Comparison of ENCODE assay signal across 9 cellular contexts in the genomic region with DNA sequence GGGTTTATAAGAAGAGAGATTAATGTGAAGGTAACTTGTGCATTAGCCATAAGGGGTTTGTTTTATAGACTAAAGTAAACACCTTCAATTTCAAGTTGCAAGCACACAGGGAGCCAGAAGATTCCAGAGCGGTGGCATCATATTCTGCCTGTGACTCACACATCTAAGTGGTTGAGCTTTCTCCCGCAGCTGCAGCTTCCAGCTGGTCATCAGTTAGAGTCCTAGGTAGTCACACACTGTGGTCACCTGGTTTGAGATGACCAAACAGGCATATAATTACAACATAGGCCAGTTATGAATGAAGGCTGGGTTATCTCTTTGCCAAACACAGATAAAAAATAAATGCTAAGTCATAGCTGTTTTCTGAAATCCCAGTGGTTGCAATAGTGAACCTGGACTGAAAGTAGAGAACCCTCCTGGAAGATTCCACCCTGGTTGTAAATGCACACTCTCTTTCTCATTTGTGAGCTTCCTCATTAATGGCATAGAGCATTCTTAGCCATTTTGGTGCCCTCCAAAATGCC.
DNase-seq lines count a peak whose midpoint lies in the region; ATAC-seq, FAIRE-seq and TF ChIP-seq lines count a peak whose summit lies in the region.
"Had no signal": no experiment of that assay in that cellular context is flagged by ENCODE, and none has a peak within 500 bp of the region (broad histone marks: within the 10 kb centered on the region; RNA-seq: fewer than 3 reads in every experiment).

No MANE protein-coding gene starts in this region.

- peaks cover 15% of the 10 kb centered on the region for H3K4me1 Mint-ChIP-seq in activated T-helper 2 cell treated with anti-CD3 and anti-CD28 coated beads, Interferon-gamma antibody, Interleukin-2, Interleukin-4, amounts not matched to agents 10 μg/mL and 5 μg/mL and 100 μg/mL, durations not matched to agents 14 hours and 24 hours and 36 hours (ENCODE audit: low read depth)
- H3K4me1 Mint-ChIP-seq in CD14-positive monocyte, result peaks cover 23% of the 10 kb centered on the region

- H3K4me3 Mint-ChIP-seq in activated T-helper 2 cell treated with anti-CD3 and anti-CD28 coated beads, Interferon-gamma antibody, Interleukin-2, Interleukin-4, amounts not matched to agents 10 μg/mL and 5 μg/mL and 100 μg/mL, durations not matched to agents 14 hours and 24 hours and 36 hours (ENCODE audit: low read depth), result no peak overlapping the region
- no peak overlapping the region for H3K4me3 Mint-ChIP-seq in CD14-positive monocyte

- H2BK12ac ChIP-seq in mesenchymal stem cell (ENCODE audit: low read length in 2 of 2), result no peak overlapping the region

- no peak overlapping the region for H2BK120ac ChIP-seq in mesenchymal stem cell (ENCODE audit: low read depth, low read length)

- H3K27ac Mint-ChIP-seq in activated T-helper 2 cell treated with anti-CD3 and anti-CD28 coated beads, Interferon-gamma antibody, Interleukin-2, Interleukin-4, amounts not matched to agents 10 μg/mL and 5 μg/mL and 100 μg/mL, durations not matched to agents 14 hours and 24 hours and 36 hours, result no peak overlapping the region
- no peak overlapping the region for H3K27ac Mint-ChIP-seq in CD14-positive monocyte

- no peak overlapping the region for H3K18ac ChIP-seq in mesenchymal stem cell (ENCODE audit: low read depth in 1 of 2, low read length in 2 of 2)

- H2AFZ ChIP-seq in mammary epithelial cell (ENCODE audit: low read depth, low read length) (no peak overlapping the region), mesenchymal stem cell (ENCODE audit: low read depth, low read length) (no peak overlapping the region)

- H3K27me3 Mint-ChIP-seq in activated T-helper 2 cell treated with anti-CD3 and anti-CD28 coated beads, Interferon-gamma antibody, Interleukin-2, Interleukin-4, amounts not matched to agents 10 μg/mL and 5 μg/mL and 100 μg/mL, durations not matched to agents 14 hours and 24 hours and 36 hours (ENCODE audit: low read depth), result no peaks in the 10 kb centered on the region
- peaks cover 0 to 2% (median 0%) of the 10 kb centered on the region in 3 donors for H3K27me3 Mint-ChIP-seq in CD14-positive monocyte (ENCODE audit: low read depth in 3 of 3)

- H3K27me3 ChIP-seq in mammary epithelial cell (ENCODE audit: insufficient read depth, low read length), result no peaks in the 10 kb centered on the region
- H3K27me3 ChIP-seq in mesenchymal stem cell (ENCODE audit: control insufficient read depth in 1 of 2, insufficient read depth in 1 of 2, low read length in 2 of 2), result no peaks in the 10 kb centered on the region

- H4K20me1 ChIP-seq in mammary epithelial cell (ENCODE audit: insufficient read depth, low read length), result no peaks in the 10 kb centered on the region

- WGBS in mammary epithelial cell (ENCODE audit: low coverage, missing lambda C conversion rate), result 0% methylated on average over 2 of the region's 2 CpGs
- WGBS in mesenchymal stem cell, result 0% methylated on average over 2 of the region's 2 CpGs

- no peak for FAIRE-seq in GM12892 (lab: Jason Lieb, UNC)
- FAIRE-seq: GM12878 had no signal

- no peak overlapping the region for H3K4ac ChIP-seq in mesenchymal stem cell (ENCODE audit: low read depth in 1 of 2, low read length in 2 of 2)

- CTCF ChIA-PET in mammary epithelial cell (lab: Charles Lee; ENCODE audit: low non-redundant PET), result no interaction called here

- no peak for TF ChIP-seq POLR2A in GM12892 (IDR thresholded peaks at IDR 0.05; ENCODE audit: low read depth, low read length)

- no peaks in the 10 kb centered on the region for H3K9me3 Mint-ChIP-seq in activated T-helper 2 cell treated with anti-CD3 and anti-CD28 coated beads, Interferon-gamma antibody, Interleukin-2, Interleukin-4, amounts not matched to agents 10 μg/mL and 5 μg/mL and 100 μg/mL, durations not matched to agents 14 hours and 24 hours and 36 hours
- H3K9me3 Mint-ChIP-seq in CD14-positive monocyte, result peaks cover 0 to 2% (median 0%) of the 10 kb centered on the region in 7 donors

- H3K4me2 ChIP-seq in mammary epithelial cell (ENCODE audit: insufficient read depth, low read depth, low read length) (peak overlapping the region; percentile 59), mesenchymal stem cell (ENCODE audit: low read length, poor library complexity, severe bottlenecking) (no peak overlapping the region)

- no peak for TF ChIP-seq CTCF in mammary epithelial cell (conservative IDR thresholded peaks at IDR 0.05 in 1 of 2, IDR thresholded peaks at IDR 0.05 in 1 of 2; ENCODE audit: extremely low read depth in 1 of 2, insufficient read depth in 1 of 2, low read depth in 1 of 2, low read length in 2 of 2)
- no peak for TF ChIP-seq CTCF in CD14-positive monocyte (IDR thresholded peaks at IDR 0.05)

- no peak overlapping the region for H4K91ac ChIP-seq in mesenchymal stem cell (ENCODE audit: low read length)

- no peak overlapping the region for H2BK15ac ChIP-seq in mesenchymal stem cell (ENCODE audit: low read depth, poor library complexity, severe bottlenecking)

- peaks cover 13% of the 10 kb centered on the region for H3K4me1 ChIP-seq in mammary epithelial cell (ENCODE audit: insufficient read depth, low read length)
- peaks cover 11% of the 10 kb centered on the region for H3K4me1 ChIP-seq in mesenchymal stem cell (ENCODE audit: control insufficient read depth, insufficient read depth, low read depth, low read length)

- H3K9me3 ChIP-seq in mammary epithelial cell (replicated peaks; ENCODE audit: insufficient read depth, low read length) (no peaks in the 10 kb centered on the region), mesenchymal stem cell (ENCODE audit: control insufficient read depth, low read length) (no peaks in the 10 kb centered on the region)

- dilution Hi-C loops in mammary epithelial cell (cut with HindIII; ENCODE audit: low sequenced_read_pairs), result no loop called here

- peak overlapping the region; percentile 78 for H2BK5ac ChIP-seq in mesenchymal stem cell (ENCODE audit: low read depth, low read length, poor library complexity, severe bottlenecking)

- no peak overlapping the region for H3K23ac ChIP-seq in mesenchymal stem cell (ENCODE audit: low read length in 2 of 2)

- H3K4me3 ChIP-seq in mammary epithelial cell (replicated peaks in 1 of 3; ENCODE audit: insufficient read depth in 1 of 3, low read depth in 2 of 3, low read length in 3 of 3) (no peak overlapping the region), mesenchymal stem cell (ENCODE audit: insufficient read depth in 1 of 2, low read depth in 1 of 2, low read length in 2 of 2) (no peak overlapping the region)
- H3K4me3 ChIP-seq: GM12878 had no signal

- intact Hi-C loops in mammary epithelial cell (cut with micrococcal nuclease) (no loop called here), CD14-positive monocyte (cut with micrococcal nuclease) (no loop called here)
- intact Hi-C loops in activated T-helper 2 cell treated with anti-CD3 and anti-CD28 coated beads, Interferon-gamma antibody, Interleukin-2, Interleukin-4, amounts not matched to agents 10 μg/mL and 5 μg/mL and 100 μg/mL, durations not matched to agents 14 hours and 24 hours and 36 hours (cut with micrococcal nuclease), result no loop called here

- no peak for ATAC-seq in GM21717 (IDR thresholded peaks at IDR 0.05; ENCODE audit: unreplicated experiment)
- ATAC-seq: GM12878 had no signal

- H3K36me3 ChIP-seq in mammary epithelial cell (ENCODE audit: insufficient read depth, low read length) (no peaks in the 10 kb centered on the region), mesenchymal stem cell (ENCODE audit: control insufficient read depth in 1 of 2, insufficient read depth in 2 of 2, low read depth in 1 of 2, low read length in 2 of 2) (no peaks in the 10 kb centered on the region)

- peak overlapping the region; percentile 65 for H3K27ac ChIP-seq in mammary epithelial cell (ENCODE audit: insufficient read depth, low read depth, low read length)
- H3K27ac ChIP-seq in mesenchymal stem cell (ENCODE audit: low read length, poor library complexity, severe bottlenecking), result peak overlapping the region; percentile 98

- DNase-seq in COR-L47 (lab: John Stamatoyannopoulos, UW), result peak; percentile 38
- DNase-seq in NCI-H146 treated with DMSO at 0.1 percent for 48 hours (lab: John Stamatoyannopoulos, UW; ENCODE audit: unreplicated experiment), result peak; percentile 0
- peak; percentile 96 for DNase-seq in mammary epithelial cell
- peak; percentile 97 for DNase-seq in mesenchymal stem cell
- no peak for DNase-seq in activated T-helper 2 cell treated with anti-CD3 and anti-CD28 coated beads, Interferon-gamma antibody, Interleukin-2, Interleukin-4, amounts not matched to agents 10 μg/mL and 5 μg/mL and 100 μg/mL, durations not matched to agents 14 hours and 24 hours and 36 hours (ENCODE audit: low spot score)
- no peak for DNase-seq in GM12892 (ENCODE audit: insufficient read length)
- no peak for DNase-seq in CD14-positive monocyte (ENCODE audit: low spot score)

- H3K14ac ChIP-seq in mesenchymal stem cell (ENCODE audit: low read length in 2 of 2), result no peak overlapping the region

- H3K9ac ChIP-seq in mammary epithelial cell (ENCODE audit: insufficient read depth, low read length) (no peak overlapping the region), mesenchymal stem cell (ENCODE audit: low read length) (peak overlapping the region; percentile 77)

- H4K8ac ChIP-seq in mesenchymal stem cell (ENCODE audit: low read length), result no peak overlapping the region

- no TSS peak for BruUV-seq in mammary epithelial cell (replicated peaks; lab: Mats Ljungman, UMichigan)

- no peaks in the 10 kb centered on the region for H3K36me3 Mint-ChIP-seq in activated T-helper 2 cell treated with anti-CD3 and anti-CD28 coated beads, Interferon-gamma antibody, Interleukin-2, Interleukin-4, amounts not matched to agents 10 μg/mL and 5 μg/mL and 100 μg/mL, durations not matched to agents 14 hours and 24 hours and 36 hours (ENCODE audit: low read depth)
- peaks cover 4 to 7% of the 10 kb centered on the region in 2 donors for H3K36me3 Mint-ChIP-seq in CD14-positive monocyte

- peaks cover 13% of the 10 kb centered on the region for H3K79me1 ChIP-seq in mesenchymal stem cell (replicated peaks; ENCODE audit: low read length, poor library complexity, severe bottlenecking)

- in situ Hi-C loops in mammary epithelial cell (cut with MboI; ENCODE audit: low sequenced_read_pairs in 2 of 2), result no loop called here

- H2AK5ac ChIP-seq in mesenchymal stem cell (ENCODE audit: low read length, severe bottlenecking), result no peak overlapping the region

- no peaks in the 10 kb centered on the region for H3K79me2 ChIP-seq in mammary epithelial cell (ENCODE audit: insufficient read depth, low read length)

Comparison
In these comparisons a context has a peak if more than half of its experiments do, and no peak if none do; other contexts are left out.
1. DNase-seq: peak in COR-L47 (single experiment), NCI-H146 treated with DMSO at 0.1 percent for 48 hours (single experiment), mammary epithelial cell (single experiment) and mesenchymal stem cell (single experiment); none in activated T-helper 2 cell treated with anti-CD3 and anti-CD28 coated beads, Interferon-gamma antibody, Interleukin-2, Interleukin-4, amounts not matched to agents 10 μg/mL and 5 μg/mL and 100 μg/mL, durations not matched to agents 14 hours and 24 hours and 36 hours (single experiment), GM12892 (single experiment) and CD14-positive monocyte (single experiment).